In genomic region chr2:31388736-31389135, GRCh38 we compare ENCODE assay signal across 33 cellular contexts. TPM values are rescaled to one million over a fixed set of nuclear protein-coding genes. Genes with fewer than 3 reads are reported as not detected.
"Had no signal": no experiment of that assay in that cellular context is flagged by ENCODE, and none has a peak within 500 bp of the region (broad histone marks: within the 10 kb centered on the region; RNA-seq: fewer than 3 reads in every experiment).

No MANE protein-coding gene starts in this region.

- H3K9me3 ChIP-seq: adrenal gland, body of pancreas, SJCRH30 had no signal

- H3K27me3 ChIP-seq: adrenal gland, body of pancreas, MG63, SJCRH30 had no signal

- H3K27ac ChIP-seq: adrenal gland, body of pancreas, PC-9, SJCRH30, SK-N-MC had no signal

- H3K4me1 ChIP-seq: adrenal gland, body of pancreas had no signal

- H3K4me1 Mint-ChIP-seq: IgD-negative memory B cell had no signal

- ATAC-seq: activated CD8-positive, alpha-beta T cell treated with anti-CD3 and anti-CD28 coated beads, Interleukin-2, amount 10 ng/mL, durations not matched to agents 7 days and 5 days; activated naive CD4-positive, alpha-beta T cell treated with anti-CD3 and anti-CD28 coated beads, Interleukin-2, amount 50 U/mL, for 72 hours; body of pancreas had no signal

- DNase-seq: activated CD4-positive, alpha-beta T cell treated with anti-CD3 and anti-CD28 coated beads, Interleukin-2, amount 10 ng/mL, durations not matched to agents 24 days and 14 days; activated CD4-positive, alpha-beta T cell treated with anti-CD3 and anti-CD28 coated beads, Interleukin-2, amount 50 U/mL, for 4 hours; activated CD8-positive, alpha-beta T cell treated with anti-CD3 and anti-CD28 coated beads, Interleukin-2, amount 10 ng/mL, durations not matched to agents 7 days and 5 days; activated gamma-delta T cell treated with Interleukin-2 at 50 U/mL for 16 hours; activated naive CD4-positive, alpha-beta T cell treated with anti-CD3 and anti-CD28 coated beads for 36 hours; activated T-cell treated with anti-CD3 and anti-CD28 coated beads, Interleukin-2, amount 50 U/mL, for 24 hours; adrenal gland; body of pancreas; Karpas-422; KBM-7; MG63; NCI-H1048; NCI-H1105 treated with DMSO at 0.1 percent for 48 hours; NCI-H1436; NCI-H1694; NCI-H1930; NCI-H2081 treated with DMSO at 0.1 percent for 48 hours; NCI-H345; NCI-H524 treated with DMSO at 0.1 percent for 48 hours; PC-9; SHP77; SJCRH30 had no signal

- H3K36me3 ChIP-seq: adrenal gland, MG63, SJCRH30 had no signal

- H3K9me3 Mint-ChIP-seq: activated CD4-positive, alpha-beta T cell treated with anti-CD3 and anti-CD28 coated beads, Interleukin-2, amount 10 ng/mL, durations not matched to agents 24 days and 14 days; activated naive CD4-positive, alpha-beta T cell treated with anti-CD3 and anti-CD28 coated beads for 36 hours; activated naive CD4-positive, alpha-beta T cell treated with anti-CD3 and anti-CD28 coated beads, Interleukin-2, amount 50 U/mL, for 72 hours; activated T-cell treated with anti-CD3 and anti-CD28 coated beads, Interleukin-2, amount 50 U/mL, for 24 hours; activated T-helper 1 cell treated with anti-CD3 and anti-CD28 coated beads, Interleukin-12 subunit alpha, Interleukin-12 subunit beta, Interleukin-2, Interleukin-4 antibody, amounts not matched to agents 30 ng/mL and 10 ng/mL and 1 ng/mL, durations not matched to agents 14 hours and 24 hours and 36 hours; T-helper 1 cell treated with Interleukin-12 subunit alpha and Interleukin-12 subunit beta and Interleukin-4 antibody, amounts not matched to agents 30 μg/mL and 1 μg/mL, for 36 hours; T-helper 2 cell treated with Interferon-gamma antibody and Interleukin-4, amounts not matched to agents 5 μg/mL and 100 μg/mL, for 36 hours had no signal

- H3K4me2 ChIP-seq: PC-9 had no signal

- H3K4me3 Mint-ChIP-seq: activated CD4-positive, alpha-beta T cell treated with anti-CD3 and anti-CD28 coated beads, Interleukin-2, amount 10 ng/mL, durations not matched to agents 24 days and 14 days; activated CD8-positive, alpha-beta T cell treated with anti-CD3 and anti-CD28 coated beads, Interleukin-2, amount 10 ng/mL, durations not matched to agents 7 days and 5 days; activated naive CD4-positive, alpha-beta T cell treated with anti-CD3 and anti-CD28 coated beads for 36 hours; activated T-cell treated with anti-CD3 and anti-CD28 coated beads, Interleukin-2, amount 50 U/mL, for 24 hours; activated T-helper 1 cell treated with anti-CD3 and anti-CD28 coated beads, Interleukin-12 subunit alpha, Interleukin-12 subunit beta, Interleukin-2, Interleukin-4 antibody, amounts not matched to agents 30 ng/mL and 10 ng/mL and 1 ng/mL, durations not matched to agents 14 hours and 24 hours and 36 hours; T-helper 1 cell treated with Interleukin-12 subunit alpha and Interleukin-12 subunit beta and Interleukin-4 antibody, amounts not matched to agents 30 μg/mL and 1 μg/mL, for 36 hours; T-helper 2 cell treated with Interferon-gamma antibody and Interleukin-4, amounts not matched to agents 5 μg/mL and 100 μg/mL, for 36 hours had no signal

- H2AFZ ChIP-seq: PC-9 had no signal

- H3K4me3 ChIP-seq: adrenal gland, body of pancreas, MG63, PC-9, SJCRH30, SK-N-MC had no signal

- FAIRE-seq: astrocyte, bronchial epithelial cell, RCC 7860, TTC549 had no signal

- H3K36me3 Mint-ChIP-seq: activated naive CD4-positive, alpha-beta T cell treated with anti-CD3 and anti-CD28 coated beads, Interleukin-2, amount 50 U/mL, for 72 hours; IgD-negative memory B cell had no signal

- H3K27ac Mint-ChIP-seq: activated CD4-positive, alpha-beta T cell treated with anti-CD3 and anti-CD28 coated beads, Interleukin-2, amount 10 ng/mL, durations not matched to agents 24 days and 14 days; activated CD8-positive, alpha-beta T cell treated with anti-CD3 and anti-CD28 coated beads, Interleukin-2, amount 10 ng/mL, durations not matched to agents 7 days and 5 days; activated naive CD4-positive, alpha-beta T cell treated with anti-CD3 and anti-CD28 coated beads for 36 hours; activated naive CD4-positive, alpha-beta T cell treated with anti-CD3 and anti-CD28 coated beads, Interleukin-2, amount 50 U/mL, for 72 hours; activated T-cell treated with anti-CD3 and anti-CD28 coated beads, Interleukin-2, amount 50 U/mL, for 24 hours; activated T-helper 1 cell treated with anti-CD3 and anti-CD28 coated beads, Interleukin-12 subunit alpha, Interleukin-12 subunit beta, Interleukin-2, Interleukin-4 antibody, amounts not matched to agents 30 ng/mL and 10 ng/mL and 1 ng/mL, durations not matched to agents 14 hours and 24 hours and 36 hours; IgD-negative memory B cell; T-helper 1 cell treated with Interleukin-12 subunit alpha and Interleukin-12 subunit beta and Interleukin-4 antibody, amounts not matched to agents 30 μg/mL and 1 μg/mL, for 36 hours; T-helper 2 cell treated with Interferon-gamma antibody and Interleukin-4, amounts not matched to agents 5 μg/mL and 100 μg/mL, for 36 hours had no signal

RNA-seq across cellular contexts. Expression of gene XDH, which starts 25.8 kb away (rescaled TPM):
- total RNA-seq: activated CD4-positive, alpha-beta T cell treated with anti-CD3 and anti-CD28 coated beads, Interleukin-2, amount 10 ng/mL, durations not matched to agents 24 days and 14 days; activated CD8-positive, alpha-beta T cell treated with anti-CD3 and anti-CD28 coated beads, Interleukin-2, amount 10 ng/mL, durations not matched to agents 7 days and 5 days; activated naive CD4-positive, alpha-beta T cell treated with anti-CD3 and anti-CD28 coated beads for 36 hours; activated naive CD4-positive, alpha-beta T cell treated with anti-CD3 and anti-CD28 coated beads, Interleukin-2, amount 50 U/mL, for 72 hours; activated T-helper 1 cell treated with anti-CD3 and anti-CD28 coated beads, Interleukin-12 subunit alpha, Interleukin-12 subunit beta, Interleukin-2, Interleukin-4 antibody, amounts not matched to agents 30 ng/mL and 10 ng/mL and 1 ng/mL, durations not matched to agents 14 hours and 24 hours and 36 hours; adrenal gland; OCI-LY7; SJCRH30 had no signal
- polyA plus RNA-seq: IgD-negative memory B cell had no signal
